In genomic region chr20:47509104-47509661, GRCh38 we compare ENCODE assay signal across 1 cellular context.
TF ChIP-seq lines count a peak whose summit lies in the region.

No MANE protein-coding gene starts in this region.

TF ChIP-seq in GM23338, 12 proteins besides CTCF, POLR2A, EP300 and RAD21 (continued from another document):
- TF ChIP-seq ZNF462 (CRISPR knock-in tag; IDR thresholded peaks at IDR 0.05) (no peak), ZNF331 (CRISPR knock-in tag; IDR thresholded peaks at IDR 0.05; ENCODE audit: low read depth) (no peak), ETS1 (IDR thresholded peaks at IDR 0.05) (no peak), EZH2 (IDR thresholded peaks at IDR 0.05; ENCODE audit: low read depth, unreplicated experiment) (no peak)
